ENCODE assay signal across 8 cellular contexts in genomic region chrX:49079489-49080428, GRCh38. TPM values are rescaled to one million over a fixed set of nuclear protein-coding genes. Genes with fewer than 3 reads are reported as not detected.
DNase-seq lines count a peak whose midpoint lies in the region; ATAC-seq and TF ChIP-seq lines count a peak whose summit lies in the region.

TSS of gene WDR45 (minus strand) at chrX:49079887. CDS start at chrX:49078095, 1,792 bp downstream.

- POLR2A ChIA-PET in activated CD4-positive, alpha-beta T cell treated with anti-CD3 and anti-CD28 coated beads for 36 hours (lab: Charles Lee): no interaction called here

- no peaks in the 10 kb centered on the region for H3K36me3 ChIP-seq in kidney epithelial cell (ENCODE audit: control insufficient read depth, insufficient read depth, low read length)

- CTCF ChIA-PET in activated CD4-positive, alpha-beta T cell treated with anti-CD3 and anti-CD28 coated beads for 36 hours (lab: Charles Lee): interaction anchor here (0.6 kb wide), 1 partner anchor 21 kb away, joined by 3 read pairs; no protein-coding TSS in a partner anchor

- ATAC-seq in HG02884 (IDR thresholded peaks at IDR 0.05; ENCODE audit: unreplicated experiment) (peak; percentile 83), GM18519 (IDR thresholded peaks at IDR 0.05; ENCODE audit: low FRiP score, unreplicated experiment) (no peak)
- peak; percentile 84 for ATAC-seq in activated CD4-positive, alpha-beta T cell treated with anti-CD3 and anti-CD28 coated beads for 36 hours

- H3K4me3 ChIP-seq in GM12865 (ENCODE audit: low read depth, low read length) (peak within 1 kb of the TSS; percentile 77), choroid plexus epithelial cell (ENCODE audit: low read depth, low read length) (peak within 1 kb of the TSS; percentile 73), kidney epithelial cell (ENCODE audit: low read depth, low read length) (peak within 1 kb of the TSS; percentile 67)

- H3K4me3 Mint-ChIP-seq in activated CD4-positive, alpha-beta T cell treated with anti-CD3 and anti-CD28 coated beads for 36 hours: peak within 1 kb of the TSS; percentile 93

- DNase-seq in GM12865 (ENCODE audit: low read depth) (peak; percentile 80), NCI-H2196 treated with DMSO at 0.1 percent for 48 hours (lab: John Stamatoyannopoulos, UW; ENCODE audit: unreplicated experiment) (peak; percentile 28), choroid plexus epithelial cell (ENCODE audit: low read depth) (peak; percentile 70), kidney epithelial cell (ENCODE audit: low read depth) (no peak)
- peak; percentile 84 for DNase-seq in activated CD4-positive, alpha-beta T cell treated with anti-CD3 and anti-CD28 coated beads for 36 hours
- DNase-seq in stimulated activated CD4-positive, alpha-beta T cell treated with anti-CD3 and anti-CD28 coated beads, Interleukin-1b, Interleukin-23, amount 100 ng/mL, for 1 hour (ENCODE audit: low read depth in 2 of 2): peak; percentile 37

- peaks cover 16% of the 10 kb centered on the region for H3K4me1 Mint-ChIP-seq in activated CD4-positive, alpha-beta T cell treated with anti-CD3 and anti-CD28 coated beads for 36 hours

- TF ChIP-seq CTCF in GM12865 (IDR thresholded peaks at IDR 0.05; ENCODE audit: insufficient read depth, low read depth, low read length, missing control alignments): no peak
- no peak for TF ChIP-seq CTCF in choroid plexus epithelial cell (conservative IDR thresholded peaks at IDR 0.05; ENCODE audit: low read depth, low read length)
- TF ChIP-seq CTCF in kidney epithelial cell (IDR thresholded peaks at IDR 0.05; ENCODE audit: insufficient read depth, low read length, poor library complexity, severe bottlenecking): no peak

- no peaks in the 10 kb centered on the region for H3K9me3 Mint-ChIP-seq in activated CD4-positive, alpha-beta T cell treated with anti-CD3 and anti-CD28 coated beads for 36 hours (ENCODE audit: low read depth)

- no peaks in the 10 kb centered on the region for H3K36me3 Mint-ChIP-seq in activated CD4-positive, alpha-beta T cell treated with anti-CD3 and anti-CD28 coated beads for 36 hours (ENCODE audit: low read depth)

- no peaks in the 10 kb centered on the region for H3K27me3 ChIP-seq in kidney epithelial cell (ENCODE audit: control insufficient read depth, insufficient read depth, low read length)

- H3K27me3 Mint-ChIP-seq in activated CD4-positive, alpha-beta T cell treated with anti-CD3 and anti-CD28 coated beads for 36 hours: no peaks in the 10 kb centered on the region

- H3K27ac Mint-ChIP-seq in activated CD4-positive, alpha-beta T cell treated with anti-CD3 and anti-CD28 coated beads for 36 hours: peak within 1 kb of the TSS; percentile 99

- intact Hi-C loops in activated CD4-positive, alpha-beta T cell treated with anti-CD3 and anti-CD28 coated beads for 36 hours (cut with DNase I, micrococcal nuclease): loop anchor here (1.0 to 10.0 kb wide), 7 partner anchors 21 to 482 kb away; partner anchors contain the start of genes GPKOW (in 2 of the 2), FOXP3 (in 1 of the 2), PPP1R3F (in 1 of the 2) and WDR13 (in 1 of the 2)

RNA-seq across cellular contexts. Expression of gene WDR45, which starts in this region (rescaled TPM):
- 10 to 100 TPM; 22.4 to 23.9 TPM for total RNA-seq in activated CD4-positive, alpha-beta T cell treated with anti-CD3 and anti-CD28 coated beads for 36 hours
- total RNA-seq in kidney epithelial cell: 115 and 117 TPM in 2 replicates
